Comparison of ENCODE assay signal across 14 cellular contexts in genomic region chr12:64193045-64193444, GRCh38.
DNase-seq lines count a peak whose midpoint lies in the region; ATAC-seq, FAIRE-seq and TF ChIP-seq lines count a peak whose summit lies in the region.
"Had no signal": no experiment of that assay in that cellular context is flagged by ENCODE, and none has a peak within 500 bp of the region (broad histone marks: within the 10 kb centered on the region; RNA-seq: fewer than 3 reads in every experiment).

No MANE protein-coding gene starts in this region.

- FAIRE-seq in HTR-8/SVneo (lab: Jason Lieb, UNC) = no peak

- H3K27ac ChIP-seq in RWPE1 = no peak overlapping the region
- H3K27ac ChIP-seq: foreskin keratinocyte, ovary, upper lobe of right lung, WERI-Rb-1 had no signal

- DNase-seq in RWPE1 (ENCODE audit: low spot score) = no peak
- DNase-seq in hepatic stellate cell (ENCODE audit: low spot score) = no peak
- no peak for DNase-seq in central memory CD4-positive, alpha-beta T cell
- no peak for DNase-seq in HTR-8/SVneo (ENCODE audit: insufficient read length, low spot score)
- DNase-seq: activated gamma-delta T cell, foreskin keratinocyte, left ventricle myocardium superior, ovary, upper lobe of right lung, WERI-Rb-1 had no signal

- CTCF ChIA-PET in RWPE1 (lab: Yijun Ruan, JAX) = no interaction called here

- POLR2A ChIA-PET in RWPE1 (lab: Yijun Ruan, JAX; ENCODE audit: low non-redundant PET) = no interaction called here

- TF ChIP-seq CTCF in RWPE1 (conservative IDR thresholded peaks at IDR 0.05; ENCODE audit: low read depth) = no peak

- ATAC-seq in GM18502 (IDR thresholded peaks at IDR 0.05; ENCODE audit: poor library complexity, unreplicated experiment) (peak; percentile 99), GM19372 (IDR thresholded peaks at IDR 0.05; ENCODE audit: low read depth, unreplicated experiment) (peak; percentile 88), HG02763 (IDR thresholded peaks at IDR 0.05; ENCODE audit: unreplicated experiment) (peak; percentile 91), HG03469 (IDR thresholded peaks at IDR 0.05; ENCODE audit: unreplicated experiment) (peak; percentile 96)
- ATAC-seq: foreskin keratinocyte, left ventricle myocardium superior, upper lobe of right lung had no signal
